Comparison of ENCODE assay signal across 8 cellular contexts in genomic region chr12:26939192-26939832, GRCh38. TPM values are rescaled to one million over a fixed set of nuclear protein-coding genes. Genes with fewer than 3 reads are reported as not detected.
DNase-seq lines count a peak whose midpoint lies in the region; ATAC-seq and TF ChIP-seq lines count a peak whose summit lies in the region.

No MANE protein-coding gene starts in this region.

- H3K4me2 ChIP-seq in smooth muscle cell: peak overlapping the region; percentile 91

- peak overlapping the region; percentile 96 for H3K9ac ChIP-seq in smooth muscle cell (ENCODE audit: low read depth)

- H3K9me3 ChIP-seq in BE2C: no peaks in the 10 kb centered on the region
- no peaks in the 10 kb centered on the region for H3K9me3 ChIP-seq in right cardiac atrium (ENCODE audit: control insufficient read depth, low read length)
- peaks cover 3% of the 10 kb centered on the region for H3K9me3 ChIP-seq in smooth muscle cell (replicated peaks; ENCODE audit: low read depth)

- H3K36me3 ChIP-seq in BE2C: no peaks in the 10 kb centered on the region
- H3K36me3 ChIP-seq in smooth muscle cell (ENCODE audit: low read depth): no peaks in the 10 kb centered on the region

- H3K4me1 ChIP-seq in BE2C: no peaks in the 10 kb centered on the region; the same call in 1 of the 2 replicates
- H3K4me1 ChIP-seq in right cardiac atrium (ENCODE audit: control insufficient read depth, insufficient read depth, low read length): peaks cover 4% of the 10 kb centered on the region
- H3K4me1 ChIP-seq in smooth muscle cell (ENCODE audit: low read depth): peaks cover 35% of the 10 kb centered on the region

- H3K9me3 Mint-ChIP-seq in WTC11: no peaks in the 10 kb centered on the region

- POLR2A ChIA-PET in WTC11 (lab: Charles Lee): interaction anchor here (0.7 kb wide), 1 partner anchor 63 kb away, joined by 5 read pairs; no protein-coding TSS in a partner anchor

- peaks cover 27% of the 10 kb centered on the region for H3K4me1 Mint-ChIP-seq in WTC11

- H3K4me3 ChIP-seq in BE2C (ENCODE audit: low read depth, low read length) (peak overlapping the region; percentile 97), right cardiac atrium (ENCODE audit: low read length) (peak overlapping the region; percentile 79), smooth muscle cell (peak overlapping the region; percentile 68)

- CTCF ChIA-PET in WTC11 (lab: Charles Lee): interaction anchor here (0.6 to 1.2 kb wide), 2 partner anchors 10 to 75 kb away, joined by 4 to 5 read pairs; partner anchors contain the start of gene TM7SF3

- no peak for DNase-seq in BE2C
- DNase-seq in HCEC 1CT: peak; percentile 7
- DNase-seq in WTC11 (ENCODE audit: low spot score): no peak
- DNase-seq in right cardiac atrium: no peak
- DNase-seq in smooth muscle cell (lab: John Stamatoyannopoulos, UW; ENCODE audit: unreplicated experiment): no peak
- DNase-seq in activated gamma-delta T cell (lab: John Stamatoyannopoulos, UW): no peak
- DNase-seq in middle frontal gyrus (ENCODE audit: extremely low spot score, low spot score): no peak
- DNase-seq in NCI-H2196 (lab: John Stamatoyannopoulos, UW; ENCODE audit: unreplicated experiment): no peak

- H3F3A ChIP-seq in smooth muscle cell (ENCODE audit: low read depth): no peaks in the 10 kb centered on the region

- TF ChIP-seq CTCF in BE2C (IDR thresholded peaks at IDR 0.05; ENCODE audit: low read depth, low read length): no peak
- no peak for TF ChIP-seq CTCF in WTC11 (IDR thresholded peaks at IDR 0.05)
- no peak for TF ChIP-seq CTCF in smooth muscle cell (IDR thresholded peaks at IDR 0.05; ENCODE audit: borderline replicate concordance, insufficient read depth, poor library complexity, severe bottlenecking)

- H3K4me3 Mint-ChIP-seq in WTC11: peak overlapping the region; percentile 98

- ATAC-seq in WTC11 (no peak), right cardiac atrium (no peak)

- no peaks in the 10 kb centered on the region for H3K27me3 Mint-ChIP-seq in WTC11 (ENCODE audit: low read depth)

- H3K79me2 ChIP-seq in smooth muscle cell (ENCODE audit: low read depth): peaks cover 84% of the 10 kb centered on the region

- 6% methylated on average over 9 of the region's 9 CpGs for WGBS in right cardiac atrium
- 34% methylated on average over 9 of the region's 9 CpGs for WGBS in smooth muscle cell (ENCODE audit: low lambda C conversion rate)

- intact Hi-C loops in right cardiac atrium (cut with DNase I): loop anchor here in 2 of 4 donors (10.0 kb wide), 1 partner anchor 75 kb away; the partner anchor contains the start of gene TM7SF3 (in 2 of the 2)

- no peak overlapping the region for H2AFZ ChIP-seq in smooth muscle cell (ENCODE audit: low read depth)

- H3K27ac Mint-ChIP-seq in WTC11: peak overlapping the region; percentile 98

- H3K27me3 ChIP-seq in BE2C (no peaks in the 10 kb centered on the region), right cardiac atrium (ENCODE audit: control insufficient read depth, insufficient read depth) (no peaks in the 10 kb centered on the region), smooth muscle cell (ENCODE audit: low read depth) (no peaks in the 10 kb centered on the region)

- H3K36me3 Mint-ChIP-seq in WTC11: peaks cover 6% of the 10 kb centered on the region

- peaks cover 53% of the 10 kb centered on the region for H4K20me1 ChIP-seq in smooth muscle cell (ENCODE audit: low read depth)

- H3K27ac ChIP-seq in right cardiac atrium (ENCODE audit: low read length): peak overlapping the region; percentile 25
- H3K27ac ChIP-seq in smooth muscle cell (ENCODE audit: low read depth): peak overlapping the region; percentile 97

TF ChIP-seq in WTC11, 78 proteins besides CTCF, POLR2A, EP300 and RAD21:
- TF ChIP-seq SP1 (CRISPR knock-in tag; conservative IDR thresholded peaks at IDR 0.05): no peak
- no peak for TF ChIP-seq GTF2I (CRISPR knock-in tag; conservative IDR thresholded peaks at IDR 0.05)
- no peak for TF ChIP-seq ZNF416 (CRISPR knock-in tag; IDR thresholded peaks at IDR 0.05)
- no peak for TF ChIP-seq SMAD4 (CRISPR knock-in tag; IDR thresholded peaks at IDR 0.05)
- no peak for TF ChIP-seq ZBTB43 (CRISPR knock-in tag; IDR thresholded peaks at IDR 0.05)
- TF ChIP-seq KAT7 (CRISPR knock-in tag; IDR thresholded peaks at IDR 0.05; ENCODE audit: borderline replicate concordance): no peak

RNA-seq across cellular contexts. Expression of gene FGFR1OP2, which starts 1.0 kb away (rescaled TPM):
- polyA plus RNA-seq in BE2C (2012; ENCODE audit: insufficient read depth, insufficient read length, low read depth): 30.2 TPM
- total RNA-seq in WTC11 (2021) (27.7 to 28.9 TPM (median 28.4 TPM) in 3 replicates), right cardiac atrium (10 to 100 TPM; 37.9 to 43.7 (median 39.9) TPM), smooth muscle cell (53.5 and 77.2 TPM in 2 replicates)
- polyA plus RNA-seq in right cardiac atrium (33.4 TPM), smooth muscle cell (28.0 and 28.4 TPM in 2 replicates)

RNA-seq across cellular contexts. Expression of gene INTS13, which starts 1.5 kb away (rescaled TPM):
- polyA plus RNA-seq in BE2C (2012; ENCODE audit: insufficient read depth, insufficient read length, low read depth): 18.9 TPM
- total RNA-seq in WTC11 (2021) (52.1 to 54.0 TPM (median 52.7 TPM) in 3 replicates), right cardiac atrium (10 to 100 TPM; 14.7 to 19.8 (median 15.4) TPM), smooth muscle cell (34.7 and 47.5 TPM in 2 replicates)
- polyA plus RNA-seq in right cardiac atrium (15.8 TPM), smooth muscle cell (12.8 and 22.0 TPM in 2 replicates)
